ENCODE assay signal across 1 cellular context in genomic region chr12:47189753-47190152, GRCh38.
TF ChIP-seq lines count a peak whose summit lies in the region.

No MANE protein-coding gene starts in this region.

TF ChIP-seq in H1, 55 proteins besides CTCF, POLR2A, EP300 and RAD21:
- TF ChIP-seq TAF7 (optimal IDR thresholded peaks at IDR 0.05; ENCODE audit: borderline replicate concordance, low read depth, low read length) (no peak), BRCA1 (IDR thresholded peaks at IDR 0.05; ENCODE audit: low read depth, low read length) (no peak), RBBP5 (IDR thresholded peaks at IDR 0.05; ENCODE audit: borderline replicate concordance, low read depth, low read length) (no peak), SIX5 (IDR thresholded peaks at IDR 0.05; ENCODE audit: low read depth, low read length) (no peak), NANOG (IDR thresholded peaks at IDR 0.05; ENCODE audit: insufficient read depth, low read depth, low read length, poor library complexity, severe bottlenecking) (no peak), CHD2 (IDR thresholded peaks at IDR 0.05; ENCODE audit: low read length) (no peak), TAF1 (IDR thresholded peaks at IDR 0.05; ENCODE audit: low read depth, low read length) (no peak), RXRA (IDR thresholded peaks at IDR 0.05; ENCODE audit: insufficient read depth, low read depth, low read length) (no peak), CHD7 (IDR thresholded peaks at IDR 0.05; ENCODE audit: insufficient replicate concordance, low read length) (no peak), CBX8 (IDR thresholded peaks at IDR 0.05; ENCODE audit: borderline replicate concordance, low read depth, low read length) (no peak), ATF2 (IDR thresholded peaks at IDR 0.05; ENCODE audit: low read length) (no peak), HDAC2 (IDR thresholded peaks at IDR 0.05; ENCODE audit: borderline replicate concordance in 1 of 2, low read depth in 2 of 2, low read length in 2 of 2) (no peak), TEAD4 (IDR thresholded peaks at IDR 0.05; ENCODE audit: low read depth, low read length) (no peak), HDAC6 (IDR thresholded peaks at IDR 0.05; ENCODE audit: low read depth, low read length) (no peak)
- TF ChIP-seq, protein P1, sequence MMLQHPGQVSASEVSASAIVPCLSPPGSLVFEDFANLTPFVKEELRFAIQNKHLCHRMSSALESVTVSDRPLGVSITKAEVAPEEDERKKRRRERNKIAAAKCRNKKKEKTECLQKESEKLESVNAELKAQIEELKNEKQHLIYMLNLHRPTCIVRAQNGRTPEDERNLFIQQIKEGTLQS (IDR thresholded peaks at IDR 0.05; ENCODE audit: insufficient read depth, low read depth, low read length): no peak
TF ChIP-seq in H1: peak in this region for 0.
